ENCODE assay signal across 22 cellular contexts in the genomic region with DNA sequence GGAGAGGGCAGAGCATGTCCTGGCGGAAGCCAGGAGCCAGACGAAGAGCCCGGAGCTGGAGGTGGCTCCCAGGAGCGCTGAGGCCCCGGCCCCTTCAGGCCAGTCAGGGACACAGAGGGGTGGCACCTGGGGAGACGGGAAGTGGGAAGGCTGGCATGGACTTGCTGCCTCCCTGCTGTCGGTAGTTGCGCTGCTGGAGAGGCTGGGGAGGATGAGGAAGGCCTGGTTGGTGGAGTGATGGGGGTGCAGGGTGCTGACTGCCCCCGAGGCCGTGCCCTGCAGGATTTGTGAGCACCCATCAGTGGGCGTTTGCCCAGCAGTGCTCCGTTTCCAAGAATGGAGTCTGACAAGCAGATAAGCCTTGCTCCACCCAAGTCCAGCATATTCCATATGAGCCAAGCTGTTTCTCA.
A peak's percentile ranks its signal among the peaks of the same experiment; 100 is the strongest.
DNase-seq lines count a peak whose midpoint lies in the region; ATAC-seq and TF ChIP-seq lines count a peak whose summit lies in the region.
"Had no signal": no experiment of that assay in that cellular context is flagged by ENCODE, and none has a peak within 500 bp of the region (broad histone marks: within the 10 kb centered on the region; RNA-seq: fewer than 3 reads in every experiment).

No MANE protein-coding gene starts in this region.

- no peaks in the 10 kb centered on the region for H3K79me2 ChIP-seq in osteoblast (ENCODE audit: insufficient read depth, low read length)

- H2AFZ ChIP-seq in osteoblast (ENCODE audit: low read length) = no peak overlapping the region

- H3K9me3 ChIP-seq in T-helper 17 cell (ENCODE audit: control insufficient read depth, low read length, poor library complexity, severe bottlenecking) = no peaks in the 10 kb centered on the region
- no peaks in the 10 kb centered on the region for H3K9me3 ChIP-seq in osteoblast (ENCODE audit: low read depth, low read length)

- DNase-seq in stimulated activated naive CD8-positive, alpha-beta T cell treated with anti-CD3 and anti-CD28 coated beads, Interleukin-15, amount 100 ng/mL, for 72 hours = no peak
- DNase-seq in stimulated activated naive CD8-positive, alpha-beta T cell treated with anti-CD3 and anti-CD28 coated beads, Interleukin-15, Interleukin-2, amounts not matched to agents 100 U/mL and 50 U/mL, for 24 hours = no peak
- no peak for DNase-seq in T-helper 17 cell
- no peak for DNase-seq in 8988T
- DNase-seq in NCI-H510A treated with DMSO at 0.1 percent for 48 hours (lab: John Stamatoyannopoulos, UW) = no peak
- no peak for DNase-seq in osteoblast (ENCODE audit: insufficient read length, low spot score, missing footprints)
- DNase-seq: C1 segment of cervical spinal cord; CD8-positive, alpha-beta T cell; DMS79 treated with DMSO at 0.1 percent for 48 hours; GF-D8; MV-4-11; NCI-H1105 treated with DMSO at 0.1 percent for 48 hours; NCI-H146; NCI-H1930; NCI-H2107; NCI-H446; NCI-H526; NCI-H82; RPMI8226; SHP77 treated with DMSO at 0.1 percent for 48 hours had no signal

- peaks cover 10% of the 10 kb centered on the region for H3K36me3 Mint-ChIP-seq in T-helper 17 cell (ENCODE audit: low read depth)
- peaks cover 64% of the 10 kb centered on the region for H3K36me3 Mint-ChIP-seq in nephron (ENCODE audit: low read depth)
- H3K36me3 Mint-ChIP-seq: CD8-positive, alpha-beta T cell had no signal

- H3K4me3 Mint-ChIP-seq in stimulated activated naive CD8-positive, alpha-beta T cell treated with anti-CD3 and anti-CD28 coated beads, Interleukin-15, amount 100 ng/mL, for 72 hours = no peak overlapping the region
- H3K4me3 Mint-ChIP-seq in T-helper 17 cell (no peak overlapping the region), nephron (peak overlapping the region in 1 of 3 experiments; percentile 17)
- H3K4me3 Mint-ChIP-seq: CD8-positive, alpha-beta T cell had no signal

- no peak overlapping the region for H3K4me3 ChIP-seq in osteoblast (ENCODE audit: insufficient read depth, low read length)
- H3K4me3 ChIP-seq: K562 had no signal

- H3K27me3 Mint-ChIP-seq in stimulated activated naive CD8-positive, alpha-beta T cell treated with anti-CD3 and anti-CD28 coated beads, Interleukin-15, amount 100 ng/mL, for 72 hours = no peaks in the 10 kb centered on the region
- peaks cover 36% of the 10 kb centered on the region for H3K27me3 Mint-ChIP-seq in T-helper 17 cell
- H3K27me3 Mint-ChIP-seq in nephron (ENCODE audit: low read depth) = no peaks in the 10 kb centered on the region

- ATAC-seq in stimulated activated naive CD8-positive, alpha-beta T cell treated with anti-CD3 and anti-CD28 coated beads, Interleukin-15, amount 100 ng/mL, for 72 hours = peak; percentile 23
- no peak for ATAC-seq in stimulated activated naive CD8-positive, alpha-beta T cell treated with anti-CD3 and anti-CD28 coated beads, Interleukin-15, Interleukin-2, amounts not matched to agents 100 U/mL and 50 U/mL, for 24 hours
- ATAC-seq in T-helper 17 cell = no peak
- ATAC-seq: CD8-positive, alpha-beta T cell; K562 had no signal

- no peaks in the 10 kb centered on the region for H4K20me1 ChIP-seq in osteoblast (ENCODE audit: insufficient read depth, low read length)

- H3K27ac ChIP-seq in osteoblast (ENCODE audit: low read depth, low read length) = no peak overlapping the region

- H3K4me2 ChIP-seq in osteoblast (ENCODE audit: insufficient read depth, low read length) = no peak overlapping the region

- H3K36me3 ChIP-seq in osteoblast (ENCODE audit: insufficient read depth, low read length) = no peaks in the 10 kb centered on the region

- peak overlapping the region in 1 of 2 donors; percentile 91 for H3K27ac Mint-ChIP-seq in stimulated activated naive CD8-positive, alpha-beta T cell treated with anti-CD3 and anti-CD28 coated beads, Interleukin-15, amount 100 ng/mL, for 72 hours
- H3K27ac Mint-ChIP-seq in T-helper 17 cell (peak overlapping the region; percentile 82), nephron (peak overlapping the region; percentile 52 to 90 (median 88))
- H3K27ac Mint-ChIP-seq: CD8-positive, alpha-beta T cell had no signal

- H3K4me1 ChIP-seq in osteoblast (ENCODE audit: insufficient read depth, low read length) = no peaks in the 10 kb centered on the region

- no peaks in the 10 kb centered on the region for H3K4me1 Mint-ChIP-seq in stimulated activated naive CD8-positive, alpha-beta T cell treated with anti-CD3 and anti-CD28 coated beads, Interleukin-15, amount 100 ng/mL, for 72 hours
- H3K4me1 Mint-ChIP-seq in T-helper 17 cell = peaks cover 13% of the 10 kb centered on the region
- peaks cover 63% of the 10 kb centered on the region for H3K4me1 Mint-ChIP-seq in nephron

- no peak for TF ChIP-seq CTCF in nephron (IDR thresholded peaks at IDR 0.05; ENCODE audit: unreplicated experiment in 3 of 3)
- no peak for TF ChIP-seq CTCF in osteoblast (IDR thresholded peaks at IDR 0.05; ENCODE audit: extremely low read depth, low read depth, low read length)

- H3K27me3 ChIP-seq in osteoblast (ENCODE audit: insufficient read depth, low read length) = no peaks in the 10 kb centered on the region

- H3K9me3 Mint-ChIP-seq in stimulated activated naive CD8-positive, alpha-beta T cell treated with anti-CD3 and anti-CD28 coated beads, Interleukin-15, amount 100 ng/mL, for 72 hours = no peaks in the 10 kb centered on the region
- no peaks in the 10 kb centered on the region for H3K9me3 Mint-ChIP-seq in nephron
- H3K9me3 Mint-ChIP-seq: CD8-positive, alpha-beta T cell had no signal
